Comparison of ENCODE assay signal across 8 cellular contexts in genomic region chr20:33810885-33811762, GRCh38. TPM values are rescaled to one million over a fixed set of nuclear protein-coding genes. Genes with fewer than 3 reads are reported as not detected.
DNase-seq lines count a peak whose midpoint lies in the region; ATAC-seq, FAIRE-seq and TF ChIP-seq lines count a peak whose summit lies in the region.

TSS of gene CHMP4B (plus strand) at chr20:33811348. CDS start at chr20:33811469, 121 bp downstream.

- peaks cover 23% of the 10 kb centered on the region for H4K20me1 ChIP-seq in HepG2 (ENCODE audit: insufficient read depth, low read length)

- peak within 1 kb of the TSS; percentile 83 to 96 (median 87) for H3K4me3 ChIP-seq in HepG2 (replicated peaks in 1 of 3; ENCODE audit: insufficient read depth in 1 of 3, low read depth in 2 of 3, low read length in 3 of 3)

- H3K79me2 ChIP-seq in HepG2 (ENCODE audit: insufficient read depth, low read length) = peaks cover 46% of the 10 kb centered on the region

- ATAC-seq in GM19372 (IDR thresholded peaks at IDR 0.05; ENCODE audit: low read depth, unreplicated experiment) (peak; percentile 95), HG03558 (IDR thresholded peaks at IDR 0.05; ENCODE audit: extremely low read depth, unreplicated experiment) (peak; percentile 78), HepG2 (peak; percentile 94)

- intact Hi-C loops in HepG2 (cut with micrococcal nuclease; ENCODE audit: unreplicated experiment) = loop anchor here (1.0 to 5.0 kb wide), 5 partner anchors 14 to 301 kb away; partner anchors contain the start of genes E2F1 and EIF2S2

- DNase-seq in C1 segment of cervical spinal cord (lab: John Stamatoyannopoulos, UW) = peak; percentile 81 to 99 (median 97)
- peak; percentile 95 for DNase-seq in NCI-H748 treated with DMSO at 0.1 percent for 48 hours (lab: John Stamatoyannopoulos, UW)
- DNase-seq in activated CD4-positive, alpha-beta T cell treated with anti-CD3 and anti-CD28 coated beads, Interleukin-2, amount 50 U/mL, for 4 hours = peak; percentile 98 to 99
- peak; percentile 99 for DNase-seq in dermis blood vessel endothelial cell
- DNase-seq in HepG2 (ENCODE audit: low spot score) = peak; percentile 99
- peak; percentile 98 for DNase-seq in stimulated activated CD4-positive, alpha-beta T cell treated with anti-CD3 and anti-CD28 coated beads, Interleukin-4, amount 100 ng/mL, for 1 hour

- TF ChIP-seq CTCF in HepG2 (CRISPR knock-in tag; IDR thresholded peaks at IDR 0.05) = no peak

- H3K4me1 ChIP-seq in HepG2 (ENCODE audit: insufficient read depth, low read length) = peaks cover 59% of the 10 kb centered on the region

- peak within 1 kb of the TSS; percentile 94 for H3K9ac ChIP-seq in HepG2 (ENCODE audit: insufficient read depth, low read depth, low read length)

- H2AFZ ChIP-seq in HepG2 (ENCODE audit: low read length) = peak within 1 kb of the TSS; percentile 84

- H3K4me2 ChIP-seq in HepG2 (ENCODE audit: low read depth, low read length) = peak within 1 kb of the TSS; percentile 91

- 1% methylated on average over 58 of the region's 70 CpGs for WGBS in HepG2 (ENCODE audit: low lambda C conversion rate)

- CTCF ChIA-PET in HepG2 (lab: Yijun Ruan, JAX; ENCODE audit: low intra/inter-chr PET ratio, low total read pairs) = no interaction called here

- TF ChIP-seq EP300 in HepG2 (IDR thresholded peaks at IDR 0.05; ENCODE audit: low read depth in 2 of 2, low read length in 2 of 2) (peak; percentile 40 to 54; a peak in 2 of 4 replicates), HepG2 (CRISPR knock-in tag; IDR thresholded peaks at IDR 0.05; ENCODE audit: borderline replicate concordance) (peak; percentile 30)

- POLR2A ChIA-PET in HepG2 (lab: Yijun Ruan, JAX) = interaction anchor here (0.6 to 6.6 kb wide), 12 partner anchors 8 to 1931 kb away, joined by 3 to 140 read pairs (median 4); partner anchors contain the start of genes CDK5RAP1, EIF2S2, RALY and RBM39

- H3K27ac ChIP-seq in HepG2 (ENCODE audit: extremely low read length, insufficient read depth, low read length) = peak within 1 kb of the TSS; percentile 72

- no peaks in the 10 kb centered on the region; a peak in 1 of 5 replicates for H3K27me3 ChIP-seq in HepG2 (ENCODE audit: control insufficient read depth in 1 of 2, insufficient read depth in 2 of 2, low read length in 2 of 2)

- FAIRE-seq in HepG2 (lab: Jason Lieb, UNC) = peak; percentile 78

- TF ChIP-seq POLR2A in HepG2 (IDR thresholded peaks at IDR 0.05; ENCODE audit: insufficient read depth in 1 of 2, low read depth in 2 of 2, low read length in 2 of 2) = peak; percentile 70 to 74

- TF ChIP-seq RAD21 in HepG2 (CRISPR knock-in tag; IDR thresholded peaks at IDR 0.05) = peak; percentile 70

- in situ Hi-C loops in HepG2 (cut with HindIII; ENCODE audit: extremely low pct_ligation_motif_present, low pct_unique_long_range_greater_than_20kb) = no loop called here

- H3K36me3 ChIP-seq in HepG2 (replicated peaks in 1 of 2; ENCODE audit: control insufficient read depth in 1 of 2, insufficient read depth in 2 of 2, low read length in 2 of 2) = peaks cover 4 to 13% of the 10 kb centered on the region in 2 experiments; a peak in 3 of 5 replicates

- BruUV-seq in HepG2 (replicated peaks; lab: Mats Ljungman, UMichigan) = no TSS peak

- no peaks in the 10 kb centered on the region for H3K9me3 ChIP-seq in HepG2 (ENCODE audit: low read length)

TF ChIP-seq in HepG2, 621 proteins besides CTCF, POLR2A, EP300 and RAD21 (continues in another document):
- TF ChIP-seq AKAP8 (CRISPR knock-in tag; IDR thresholded peaks at IDR 0.05) = peak; percentile 74; the same call in 1 of the 2 replicates
- no peak for TF ChIP-seq LCORL (IDR thresholded peaks at IDR 0.05)
- peak; percentile 79 for TF ChIP-seq LCORL (CRISPR knock-in tag; IDR thresholded peaks at IDR 0.05)
- peak; percentile 86; the same call in 1 of the 2 replicates for TF ChIP-seq FOXA3 (CRISPR knock-in tag; IDR thresholded peaks at IDR 0.05)
- TF ChIP-seq MTA3 (CRISPR knock-in tag; IDR thresholded peaks at IDR 0.05) = no peak
- no peak for TF ChIP-seq ZNF24 (IDR thresholded peaks at IDR 0.05)
- TF ChIP-seq ZNF788 (CRISPR knock-in tag; IDR thresholded peaks at IDR 0.05; ENCODE audit: borderline replicate concordance) = peak; percentile 66
- peak; percentile 22 for TF ChIP-seq ZNF784 (CRISPR knock-in tag; IDR thresholded peaks at IDR 0.05; ENCODE audit: borderline replicate concordance)
- TF ChIP-seq BORCS8-MEF2B (CRISPR knock-in tag; IDR thresholded peaks at IDR 0.05) = peak; percentile 42
- TF ChIP-seq ZNF629 (CRISPR knock-in tag; conservative IDR thresholded peaks at IDR 0.05) = no peak
- no peak for TF ChIP-seq MEF2D (CRISPR knock-in tag; IDR thresholded peaks at IDR 0.05)
- TF ChIP-seq ZSCAN12 (CRISPR knock-in tag; IDR thresholded peaks at IDR 0.05) = 0 out of 2 replicates have a peak, but pooled peaks have one; percentile 54
- TF ChIP-seq HNRNPK (IDR thresholded peaks at IDR 0.05; ENCODE audit: low read depth, low read length, poor library complexity, severe bottlenecking) = peak; percentile 80
- peak; percentile 57 for TF ChIP-seq TAF1 (CRISPR knock-in tag; IDR thresholded peaks at IDR 0.05)
- TF ChIP-seq ZBTB38 (CRISPR knock-in tag; IDR thresholded peaks at IDR 0.05) = peak; percentile 83; the same call in 1 of the 2 replicates
- peak; percentile 54 for TF ChIP-seq NCOA2 (CRISPR knock-in tag; IDR thresholded peaks at IDR 0.05)
- TF ChIP-seq RFX5 (IDR thresholded peaks at IDR 0.05; ENCODE audit: low read depth, low read length) = no peak; the same call in 1 of the 2 replicates
- TF ChIP-seq NR2C2 (CRISPR knock-in tag; IDR thresholded peaks at IDR 0.05; ENCODE audit: borderline replicate concordance) = peak; percentile 100
- TF ChIP-seq NRL (CRISPR knock-in tag; IDR thresholded peaks at IDR 0.05; ENCODE audit: borderline replicate concordance) = no peak
- peak; percentile 36; the same call in 1 of the 2 replicates for TF ChIP-seq ZNF160 (CRISPR knock-in tag; IDR thresholded peaks at IDR 0.05)
- TF ChIP-seq ZFX (CRISPR knock-in tag; IDR thresholded peaks at IDR 0.05; ENCODE audit: low read depth) = peak; percentile 99
- 0 out of 2 replicates have a peak, but pooled peaks have one; percentile 29 for TF ChIP-seq ZNF292 (CRISPR knock-in tag; IDR thresholded peaks at IDR 0.05; ENCODE audit: borderline replicate concordance, low read depth)
- TF ChIP-seq ZBTB46 (CRISPR knock-in tag; IDR thresholded peaks at IDR 0.05; ENCODE audit: borderline replicate concordance) = peak; percentile 67; the same call in 1 of the 2 replicates
- TF ChIP-seq GATAD1 (CRISPR knock-in tag; IDR thresholded peaks at IDR 0.05) = peak; percentile 94

RNA-seq across cellular contexts. Expression of gene CHMP4B, which starts in this region (rescaled TPM):
- total RNA-seq in dermis blood vessel endothelial cell = 58.2 and 58.8 TPM in 2 replicates
- total RNA-seq in HepG2 (2016; rRNA removed; fragmentation: Illumina TruSeq; extraction: Trizol) = 40.1 and 55.7 TPM in 2 replicates
- 21.5 and 22.5 TPM in 2 replicates for total RNA-seq in HepG2 (2016; cell fraction: cytosol; rRNA removed; fragmentation: Illumina TruSeq; extraction: Trizol; ENCODE audit: low read depth)
- total RNA-seq in HepG2 (2016; cell fraction: insoluble cytoplasmic fraction; rRNA removed; fragmentation: Illumina TruSeq; extraction: Trizol) = 38.1 and 49.5 TPM in 2 replicates
- total RNA-seq in HepG2 (2016; cell fraction: membrane; rRNA removed; fragmentation: Illumina TruSeq; extraction: Trizol) = 48.4 and 51.3 TPM in 2 replicates
- total RNA-seq in HepG2 (2016; cell fraction: nucleus; rRNA removed; fragmentation: Illumina TruSeq; extraction: Trizol) = 20.3 and 20.7 TPM in 2 replicates
- polyA plus RNA-seq in HepG2 (2011; rRNA removed) = 45.6 and 53.3 TPM in 2 replicates
- polyA plus RNA-seq in HepG2 (2011; cell fraction: cytosol; rRNA removed) = 41.0 and 57.4 TPM in 2 replicates
- polyA plus RNA-seq in HepG2 (2011; cell fraction: nucleus; rRNA removed) = 16.8 and 22.7 TPM in 2 replicates
- polyA plus RNA-seq in HepG2 (2012) = 89.7 and 106 TPM in 2 replicates
- polyA plus RNA-seq in HepG2 (2016; cell fraction: cytosol; fragmentation: Illumina TruSeq; extraction: Trizol; ENCODE audit: low read depth) = 70.9 and 93.4 TPM in 2 replicates
- 148 and 160 TPM in 2 replicates for polyA plus RNA-seq in HepG2 (2016; cell fraction: insoluble cytoplasmic fraction; fragmentation: Illumina TruSeq; extraction: Trizol; ENCODE audit: low read depth)
- 107 and 129 TPM in 2 replicates for polyA plus RNA-seq in HepG2 (2016; cell fraction: membrane; fragmentation: Illumina TruSeq; extraction: Trizol; ENCODE audit: low read depth)
- polyA plus RNA-seq in HepG2 (2016; cell fraction: nucleus; fragmentation: Illumina TruSeq; extraction: Trizol; ENCODE audit: insufficient read depth, low read depth) = 88.7 and 93.2 TPM in 2 replicates
- 12.1 and 18.5 TPM in 2 replicates for polyA minus RNA-seq in HepG2 (2011; rRNA and poly(A)+ RNA removed; ENCODE audit: low replicate concordance)
- 23.5 and 28.2 TPM in 2 replicates for polyA minus RNA-seq in HepG2 (2011; cell fraction: cytosol; rRNA and poly(A)+ RNA removed)
- 9.5 and 11.8 TPM in 2 replicates for polyA minus RNA-seq in HepG2 (2011; cell fraction: nucleus; rRNA and poly(A)+ RNA removed)

Comparison
In these comparisons a context has a peak if more than half of its experiments do, and no peak if none do; other contexts are left out.
1. Peak in every context shown above with its lines: DNase-seq, ATAC-seq, H3K4me3 ChIP-seq and H3K27ac ChIP-seq.